20 cellular contexts compared by ENCODE assay signal in the genomic region with DNA sequence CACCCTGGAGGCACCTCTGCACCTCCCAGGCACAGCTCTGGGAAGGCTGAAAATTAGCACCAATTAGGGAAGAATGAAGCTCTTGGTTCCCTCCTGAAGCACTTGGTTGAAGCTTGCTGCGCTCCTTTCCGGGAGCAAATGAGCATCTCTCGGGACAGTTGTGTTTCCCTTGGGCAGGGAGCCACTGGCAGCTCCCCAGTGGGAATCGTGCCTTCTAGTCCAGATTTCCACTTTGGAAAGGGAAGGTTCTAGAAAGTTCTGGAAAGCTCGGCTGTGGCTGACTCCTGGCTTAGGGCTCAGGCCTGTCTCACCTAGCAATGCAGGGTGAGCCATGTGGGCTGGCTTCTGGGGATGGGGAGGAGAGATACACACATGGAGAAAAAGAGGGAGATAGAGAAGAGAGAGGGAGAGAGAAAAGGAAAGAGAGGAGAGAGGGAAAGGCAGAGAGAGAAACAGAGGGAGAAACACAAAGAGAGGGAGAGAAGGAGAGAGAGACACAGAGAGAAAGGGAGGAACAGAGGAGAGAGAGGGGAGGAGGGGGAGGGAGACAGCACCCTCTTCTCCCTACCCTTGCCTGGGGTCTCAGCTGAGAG. TPM values are rescaled to one million over a fixed set of nuclear protein-coding genes. Genes with fewer than 3 reads are reported as not detected.
DNase-seq lines count a peak whose midpoint lies in the region; ATAC-seq and TF ChIP-seq lines count a peak whose summit lies in the region.
"Had no signal": no experiment of that assay in that cellular context is flagged by ENCODE, and none has a peak within 500 bp of the region (broad histone marks: within the 10 kb centered on the region; RNA-seq: fewer than 3 reads in every experiment).

No MANE protein-coding gene starts in this region.

- H3K27me3 Mint-ChIP-seq in activated CD4-positive, alpha-beta T cell treated with anti-CD3 and anti-CD28 coated beads, Interleukin-2, amount 10 ng/mL, durations not matched to agents 7 days and 5 days: peaks cover 31% of the 10 kb centered on the region
- H3K27me3 Mint-ChIP-seq in brain: peaks cover 3% of the 10 kb centered on the region

- H3K36me3 ChIP-seq in HCT116 (ENCODE audit: control insufficient read depth in 1 of 2, insufficient read depth in 2 of 2, low read length in 2 of 2) (peaks cover 0 to 53% of the 10 kb centered on the region in 2 experiments; a peak in 2 of 4 replicates), rectal smooth muscle tissue (ENCODE audit: control insufficient read depth, insufficient read depth, low read length) (no peaks in the 10 kb centered on the region)

- no peaks in the 10 kb centered on the region for H3K9me3 ChIP-seq in HCT116 (ENCODE audit: control insufficient read depth in 1 of 2, insufficient read depth in 1 of 2, low read depth in 1 of 2, low read length in 2 of 2)
- H3K9me3 ChIP-seq: Caco-2 had no signal

- no peak for TF ChIP-seq RAD21 in HCT116 (IDR thresholded peaks at IDR 0.05; ENCODE audit: low read depth)

- H3K27ac Mint-ChIP-seq in activated CD4-positive, alpha-beta T cell treated with anti-CD3 and anti-CD28 coated beads, Interleukin-2, amount 10 ng/mL, durations not matched to agents 7 days and 5 days: peak overlapping the region; percentile 65
- peak overlapping the region in 4 of 5 experiments; percentile 74 to 96 (median 81) for H3K27ac Mint-ChIP-seq in brain
- H3K27ac Mint-ChIP-seq: H9 had no signal

- intact Hi-C loops in HCT116 (cut with micrococcal nuclease): no loop called here

- H3K4me3 ChIP-seq in HCT116 (replicated peaks in 1 of 2; ENCODE audit: low read depth in 1 of 2, low read length in 2 of 2) (no peak overlapping the region), rectal smooth muscle tissue (ENCODE audit: low read length) (no peak overlapping the region)
- H3K4me3 ChIP-seq: K562, SK-N-MC had no signal

- H3K4me3 Mint-ChIP-seq in activated CD4-positive, alpha-beta T cell treated with anti-CD3 and anti-CD28 coated beads, Interleukin-2, amount 10 ng/mL, durations not matched to agents 7 days and 5 days: no peak overlapping the region
- peak overlapping the region in 1 of 5 experiments; percentile 32 for H3K4me3 Mint-ChIP-seq in brain
- H3K4me3 Mint-ChIP-seq: CD14-positive monocyte, H9 had no signal

- RAD21 ChIA-PET in HCT116 (lab: Charles Lee; ENCODE audit: low non-redundant PET in 1 of 2, low total read pairs in 2 of 2, uncharacterized antibody in 2 of 2, unreplicated experiment in 2 of 2): no interaction called here

- H3K9ac ChIP-seq in HCT116 (ENCODE audit: low read length): peak overlapping the region; percentile 77
- no peak overlapping the region for H3K9ac ChIP-seq in rectal smooth muscle tissue (ENCODE audit: low read length)

- H3K4me2 ChIP-seq in HCT116 (ENCODE audit: low read length): peak overlapping the region; percentile 77

- peaks cover 56% of the 10 kb centered on the region for H3K4me1 Mint-ChIP-seq in activated CD4-positive, alpha-beta T cell treated with anti-CD3 and anti-CD28 coated beads, Interleukin-2, amount 10 ng/mL, durations not matched to agents 7 days and 5 days
- H3K4me1 Mint-ChIP-seq in brain: peaks cover 53% of the 10 kb centered on the region

- no peak for TF ChIP-seq POLR2A in HCT116 (IDR thresholded peaks at IDR 0.05; ENCODE audit: borderline replicate concordance, extremely low read depth, insufficient read depth, insufficient read length)

- peaks cover 5% of the 10 kb centered on the region; the same call in 1 of the 2 replicates for H4K20me1 ChIP-seq in HCT116 (ENCODE audit: insufficient read depth)

- H3K79me2 ChIP-seq in HCT116 (ENCODE audit: insufficient read depth, low read length): peaks cover 99% of the 10 kb centered on the region

- CTCF ChIA-PET in activated CD4-positive, alpha-beta T cell treated with anti-CD3 and anti-CD28 coated beads, Interleukin-2, amount 10 ng/mL, durations not matched to agents 7 days and 5 days (lab: Charles Lee): interaction anchor here (0.6 kb wide), 1 partner anchor 149 kb away, joined by 3 read pairs; no protein-coding TSS in a partner anchor
- CTCF ChIA-PET in HCT116 (lab: Charles Lee): no interaction called here

- H3K9me2 ChIP-seq in HCT116 (ENCODE audit: insufficient read depth): no peaks in the 10 kb centered on the region

- TF ChIP-seq CTCF in HCT116 (IDR thresholded peaks at IDR 0.05 in 2 of 3, conservative IDR thresholded peaks at IDR 0.05 in 1 of 3; ENCODE audit: borderline replicate concordance in 1 of 3, insufficient read depth in 1 of 3, low read depth in 2 of 3, low read length in 2 of 3): no peak
- TF ChIP-seq CTCF in brain (conservative IDR thresholded peaks at IDR 0.05): no peak

- no peaks in the 10 kb centered on the region for H3K36me3 Mint-ChIP-seq in activated CD4-positive, alpha-beta T cell treated with anti-CD3 and anti-CD28 coated beads, Interleukin-2, amount 10 ng/mL, durations not matched to agents 7 days and 5 days (ENCODE audit: low read depth)
- H3K36me3 Mint-ChIP-seq in brain: no peaks in the 10 kb centered on the region

- H3K9me3 Mint-ChIP-seq in activated CD4-positive, alpha-beta T cell treated with anti-CD3 and anti-CD28 coated beads, Interleukin-2, amount 10 ng/mL, durations not matched to agents 7 days and 5 days: no peaks in the 10 kb centered on the region
- H3K9me3 Mint-ChIP-seq in brain: peaks cover 3 to 8% (median 4%) of the 10 kb centered on the region in 5 experiments
- H3K9me3 Mint-ChIP-seq: CD14-positive monocyte, H9 had no signal

- H3K4me1 ChIP-seq in HCT116 (ENCODE audit: control insufficient read depth in 1 of 2, insufficient read depth in 2 of 2, low read length in 2 of 2) (peaks cover 73 to 100% of the 10 kb centered on the region in 2 experiments), rectal smooth muscle tissue (ENCODE audit: control insufficient read depth, insufficient read depth, low read length) (peaks cover 12% of the 10 kb centered on the region)
- H3K4me1 ChIP-seq: Caco-2 had no signal

- H3K27me3 ChIP-seq in HCT116 (ENCODE audit: insufficient read depth, low read length) (no peaks in the 10 kb centered on the region), rectal smooth muscle tissue (ENCODE audit: control insufficient read depth, insufficient read depth, low read length) (no peaks in the 10 kb centered on the region)

- no TSS peak for BruUV-seq in HCT116 (replicated peaks; lab: Mats Ljungman, UMichigan)

- H3K27ac ChIP-seq in HCT116 (ENCODE audit: low read depth, low read length) (peak overlapping the region; percentile 100), rectal smooth muscle tissue (ENCODE audit: low read depth, low read length) (peak overlapping the region; percentile 70)
- H3K27ac ChIP-seq: 22Rv1, SK-N-MC had no signal

- no peak for ATAC-seq in HCT116
- ATAC-seq: K562 had no signal

- POLR2A ChIA-PET in activated CD4-positive, alpha-beta T cell treated with anti-CD3 and anti-CD28 coated beads, Interleukin-2, amount 10 ng/mL, durations not matched to agents 7 days and 5 days (lab: Charles Lee): no interaction called here
- POLR2A ChIA-PET in HCT116 (lab: Charles Lee): interaction anchor here (0.7 kb wide), 1 partner anchor 66 kb away, joined by 3 read pairs; no protein-coding TSS in a partner anchor

- DNase-seq in activated CD4-positive, alpha-beta T cell treated with anti-CD3 and anti-CD28 coated beads, Interleukin-2, amount 10 ng/mL, durations not matched to agents 7 days and 5 days: no peak
- DNase-seq in activated CD4-positive, alpha-beta T cell treated with anti-CD3 and anti-CD28 coated beads, Interleukin-2, amount 50 U/mL, for 4 hours: no peak
- DNase-seq in HCT116 (ENCODE audit: low read depth, low spot score) (no peak), NCI-H446 treated with DMSO at 0.1 percent for 48 hours (lab: John Stamatoyannopoulos, UW) (no peak), iPS-NIHi11 (ENCODE audit: low spot score) (no peak), inferior parietal cortex (ENCODE audit: extremely low spot score) (no peak)
- DNase-seq: H9; NCI-H1092 treated with DMSO at 0.1 percent for 48 hours; NCI-H1694; NCI-H345; NCI-H69; NK-92 treated with Interleukin-12 subunit alpha and Interleukin-12 subunit beta, amount 100 ng/mL, for 24 hours; OCI-M1 had no signal

- H2AFZ ChIP-seq in HCT116 (ENCODE audit: low read depth, low read length, poor library complexity, severe bottlenecking): no peak overlapping the region

TF ChIP-seq in HCT116, 20 proteins besides CTCF, POLR2A, EP300 and RAD21:
- TF ChIP-seq CEBPB (IDR thresholded peaks at IDR 0.05; ENCODE audit: low read depth) (no peak), JUND (IDR thresholded peaks at IDR 0.05) (no peak), SRF (IDR thresholded peaks at IDR 0.05; ENCODE audit: low read depth) (no peak), ZFX (IDR thresholded peaks at IDR 0.05) (no peak)
- TF ChIP-seq, protein P1, sequence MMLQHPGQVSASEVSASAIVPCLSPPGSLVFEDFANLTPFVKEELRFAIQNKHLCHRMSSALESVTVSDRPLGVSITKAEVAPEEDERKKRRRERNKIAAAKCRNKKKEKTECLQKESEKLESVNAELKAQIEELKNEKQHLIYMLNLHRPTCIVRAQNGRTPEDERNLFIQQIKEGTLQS (IDR thresholded peaks at IDR 0.05): no peak

RNA-seq across cellular contexts. Expression of a gene that starts 24.7 kb away (rescaled TPM):
- 1 to 10 TPM in 1 of 2 experiments, under 1 TPM in 1; 0.94 to 1.5 TPM for total RNA-seq in activated CD4-positive, alpha-beta T cell treated with anti-CD3 and anti-CD28 coated beads, Interleukin-2, amount 10 ng/mL, durations not matched to agents 7 days and 5 days
- 187 TPM for total RNA-seq in HCT116 (2021; ENCODE audit: unreplicated experiment)
- 139 and 172 TPM in 2 replicates for polyA plus RNA-seq in HCT116 (2012)
- 0.48 TPM for polyA plus RNA-seq in brain (ENCODE audit: insufficient read depth, low read depth, low replicate concordance)

Comparison
In these comparisons a context has a peak if more than half of its experiments do, and no peak if none do; other contexts are left out.
1. RNA of a gene that starts 24.7 kb away (total RNA-seq): 187 TPM in HCT116 (single experiment); 0.94 to 1.5 TPM in activated CD4-positive, alpha-beta T cell treated with anti-CD3 and anti-CD28 coated beads, Interleukin-2, amount 10 ng/mL, durations not matched to agents 7 days and 5 days; every median in the first group is over 10 times any median in the second.